Comparison of ENCODE assay signal across 8 cellular contexts in genomic region chr12:31403099-31403607, GRCh38.
DNase-seq lines count a peak whose midpoint lies in the region; ATAC-seq and TF ChIP-seq lines count a peak whose summit lies in the region.
"Not testable (repeated sequence)": the region's sequence is repeated elsewhere in the genome, so short reads cannot be mapped to it uniquely, and the experiment has no call there.

No MANE protein-coding gene starts in this region.

- peak; percentile 95 to 96 for TF ChIP-seq CTCF in Caco-2 (IDR thresholded peaks at IDR 0.05; ENCODE audit: insufficient read depth in 1 of 2, low read depth in 1 of 2, low read length in 1 of 2, severe bottlenecking in 1 of 2, unreplicated experiment in 1 of 2)

- H3K4me3 ChIP-seq in Caco-2 (ENCODE audit: low read depth, low read length): not testable (repeated sequence)

- not testable (repeated sequence) for H3K4me1 ChIP-seq in Caco-2

- H3K27me3 Mint-ChIP-seq in Caco-2 (ENCODE audit: insufficient read depth, unreplicated experiment): not testable (repeated sequence)

- not testable (repeated sequence) for H3K36me3 Mint-ChIP-seq in Caco-2 (ENCODE audit: insufficient read depth, unreplicated experiment)

- not testable (repeated sequence) for H3K9me3 ChIP-seq in Caco-2

- intact Hi-C loops in Caco-2 (cut with micrococcal nuclease; ENCODE audit: unreplicated experiment): loop anchor here (1.0 to 10.0 kb wide), 6 partner anchors 32 to 902 kb away; partner anchors contain the start of gene DENND5B

- DNase-seq in Caco-2: peak; percentile 88
- DNase-seq in NCI-H510A (lab: John Stamatoyannopoulos, UW): peak; percentile 8
- peak; percentile 14 for DNase-seq in activated CD4-positive, CD25-positive, alpha-beta regulatory T cell treated with anti-CD3 and anti-CD28 coated beads, Interleukin-2, amount 50 U/mL, for 16 hours (ENCODE audit: low read depth, low spot score)
- DNase-seq in cerebellar nuclear complex (lab: John Stamatoyannopoulos, UW): peak; percentile 29 to 48
- peak; percentile 90 for DNase-seq in kidney glomerular epithelial cell (lab: John Stamatoyannopoulos, UW)
- peak; percentile 9 to 28 for DNase-seq in stimulated activated CD4-positive, alpha-beta T cell treated with anti-CD3 and anti-CD28 coated beads, Interleukin-2, amount 100 ng/mL, for 48 hours

- H3K36me3 ChIP-seq in Caco-2 (ENCODE audit: control insufficient read depth, insufficient read depth, low read length): not testable (repeated sequence)

- not testable (repeated sequence) for H3K27ac Mint-ChIP-seq in Caco-2 (ENCODE audit: unreplicated experiment)

- peak; percentile 79 for ATAC-seq in GM19467 (IDR thresholded peaks at IDR 0.05; ENCODE audit: unreplicated experiment)
- ATAC-seq in HG03520 (IDR thresholded peaks at IDR 0.05; ENCODE audit: unreplicated experiment): peak; percentile 83

- CTCF ChIA-PET in Caco-2 (lab: Charles Lee): interaction anchor here (0.6 to 2.0 kb wide), 27 partner anchors 8 to 1175 kb away, joined by 3 to 18 read pairs (median 4); partner anchors contain the start of genes ETFBKMT and SINHCAF

- H3K4me1 Mint-ChIP-seq in Caco-2 (ENCODE audit: low read depth, unreplicated experiment): not testable (repeated sequence)

- not testable (repeated sequence) for H3K27me3 ChIP-seq in Caco-2 (replicated peaks; ENCODE audit: control insufficient read depth, insufficient read depth, low read length)

- POLR2A ChIA-PET in Caco-2 (lab: Charles Lee): interaction anchor here (0.5 to 2.2 kb wide), 3 partner anchors 18 to 187 kb away, joined by 3 to 5 read pairs (median 3); no protein-coding TSS in a partner anchor

- not testable (repeated sequence) for BruUV-seq in Caco-2 (replicated peaks; lab: Mats Ljungman, UMichigan)

- H3K9me3 Mint-ChIP-seq in Caco-2 (ENCODE audit: unreplicated experiment): not testable (repeated sequence)

- not testable (repeated sequence) for H3K4me3 Mint-ChIP-seq in Caco-2 (ENCODE audit: unreplicated experiment)

Comparison
In these comparisons a context has a peak if more than half of its experiments do, and no peak if none do; other contexts are left out.
1. DNase-seq: peak in every context shown above with its lines; median percentile 90 in kidney glomerular epithelial cell; 88 in Caco-2; 38 in cerebellar nuclear complex; 18 in stimulated activated CD4-positive, alpha-beta T cell treated with anti-CD3 and anti-CD28 coated beads, Interleukin-2, amount 100 ng/mL, for 48 hours; 14 in activated CD4-positive, CD25-positive, alpha-beta regulatory T cell treated with anti-CD3 and anti-CD28 coated beads, Interleukin-2, amount 50 U/mL, for 16 hours; 8 in NCI-H510A.